ENCODE assay signal across 29 cellular contexts in the genomic region with DNA sequence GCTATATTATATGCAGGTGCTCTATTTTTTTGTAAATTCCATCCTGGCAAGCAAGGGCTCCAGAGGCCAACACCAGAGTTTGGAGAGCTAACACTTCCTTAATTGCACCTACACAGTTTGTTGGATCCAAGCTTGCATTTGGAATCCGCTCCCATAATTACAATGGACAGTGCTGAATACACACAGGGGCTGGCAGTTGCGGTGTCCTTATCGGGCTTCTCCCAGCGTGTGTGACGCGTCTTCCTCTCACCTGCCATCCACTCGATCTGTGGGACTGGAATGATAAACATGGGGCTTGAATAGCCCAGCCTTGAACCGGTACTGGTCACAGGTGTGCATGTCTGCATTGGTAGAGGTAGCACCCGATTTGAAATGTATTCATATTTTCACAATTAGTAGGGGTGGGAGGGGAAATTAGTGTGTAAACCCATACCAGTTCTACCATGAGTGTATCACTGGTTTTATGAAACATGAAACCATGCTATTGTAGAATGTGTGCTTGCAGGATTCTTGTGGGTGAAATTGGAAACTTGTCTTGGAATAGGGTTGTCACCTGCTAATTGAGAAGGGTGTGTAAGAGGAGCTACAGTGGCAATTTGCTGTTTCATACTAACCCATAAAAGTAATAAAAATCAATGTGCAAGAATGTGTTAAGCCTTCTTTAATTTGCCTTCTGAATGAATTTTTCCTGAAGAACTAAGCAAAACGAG.
DNase-seq lines count a peak whose midpoint lies in the region; ATAC-seq, FAIRE-seq and TF ChIP-seq lines count a peak whose summit lies in the region.
"Had no signal": no experiment of that assay in that cellular context is flagged by ENCODE, and none has a peak within 500 bp of the region (broad histone marks: within the 10 kb centered on the region; RNA-seq: fewer than 3 reads in every experiment).

No MANE protein-coding gene starts in this region.

- H3K4me3 ChIP-seq in astrocyte (ENCODE audit: insufficient read depth, low read depth, low read length) (no peak overlapping the region), subcutaneous abdominal adipose tissue (ENCODE audit: low read depth in 1 of 5, low read length in 5 of 5) (no peak overlapping the region)
- H3K4me3 ChIP-seq: A549, cardiac muscle cell, GM23248, right atrium auricular region, smooth muscle cell had no signal

- H3K27me3 ChIP-seq in astrocyte (ENCODE audit: insufficient read depth, low read length), result no peaks in the 10 kb centered on the region
- H3K27me3 ChIP-seq in subcutaneous abdominal adipose tissue (ENCODE audit: control insufficient read depth in 5 of 5, insufficient read depth in 4 of 5, low read length in 5 of 5), result no peaks in the 10 kb centered on the region
- H3K27me3 ChIP-seq: cardiac muscle cell, right atrium auricular region had no signal

- H3K4me1 Mint-ChIP-seq in astrocyte (ENCODE audit: low read depth, unreplicated experiment) (no peaks in the 10 kb centered on the region), immature natural killer cell (no peaks in the 10 kb centered on the region)
- H3K4me1 Mint-ChIP-seq: IgD-negative memory B cell, naive B cell, WTC11 had no signal

- H2AFZ ChIP-seq in astrocyte (ENCODE audit: low read depth, low read length), result no peak overlapping the region
- H2AFZ ChIP-seq: GM23248 had no signal

- H3K27ac ChIP-seq in astrocyte (ENCODE audit: low read depth, low read length) (no peak overlapping the region), subcutaneous abdominal adipose tissue (ENCODE audit: low read depth, low read length) (peak overlapping the region; percentile 12)
- H3K27ac ChIP-seq: A549, cardiac muscle cell, GM23248, right atrium auricular region had no signal

- no peaks in the 10 kb centered on the region for H3K9me3 Mint-ChIP-seq in astrocyte (ENCODE audit: unreplicated experiment)
- no peaks in the 10 kb centered on the region for H3K9me3 Mint-ChIP-seq in immature natural killer cell
- H3K9me3 Mint-ChIP-seq: WTC11 had no signal

- H3K36me3 ChIP-seq in astrocyte (ENCODE audit: insufficient read depth, low read length) (no peaks in the 10 kb centered on the region), subcutaneous abdominal adipose tissue (ENCODE audit: control insufficient read depth in 5 of 5, insufficient read depth in 5 of 5, low read length in 5 of 5) (no peaks in the 10 kb centered on the region)
- H3K36me3 ChIP-seq: cardiac muscle cell, right atrium auricular region had no signal

- H3K36me3 Mint-ChIP-seq in astrocyte (ENCODE audit: low read depth, unreplicated experiment), result no peaks in the 10 kb centered on the region
- no peaks in the 10 kb centered on the region for H3K36me3 Mint-ChIP-seq in immature natural killer cell
- H3K36me3 Mint-ChIP-seq: activated naive CD8-positive, alpha-beta T cell; IgD-negative memory B cell; naive B cell; WTC11 had no signal

- ATAC-seq in HG03442 (IDR thresholded peaks at IDR 0.05; ENCODE audit: unreplicated experiment) (no peak), HG02970 (IDR thresholded peaks at IDR 0.05; ENCODE audit: low FRiP score, unreplicated experiment) (no peak)
- ATAC-seq: A549, left ventricle myocardium superior, WTC11 had no signal

- no peak overlapping the region for H3K27ac Mint-ChIP-seq in astrocyte (ENCODE audit: unreplicated experiment)
- no peak overlapping the region for H3K27ac Mint-ChIP-seq in immature natural killer cell
- H3K27ac Mint-ChIP-seq: activated naive CD8-positive, alpha-beta T cell; IgD-negative memory B cell; naive B cell; WTC11 had no signal

- no peaks in the 10 kb centered on the region for H4K20me1 ChIP-seq in astrocyte (ENCODE audit: insufficient read depth, low read length)

- TF ChIP-seq CTCF in astrocyte (IDR thresholded peaks at IDR 0.05; ENCODE audit: insufficient read depth, low read depth, low read length), result no peak

- no peaks in the 10 kb centered on the region for H3K79me2 ChIP-seq in astrocyte (ENCODE audit: insufficient read depth, low read length)

- DNase-seq in NCI-H2107 treated with DMSO at 0.1 percent for 48 hours (lab: John Stamatoyannopoulos, UW; ENCODE audit: unreplicated experiment) (peak; percentile 77), NCI-H2107 (lab: John Stamatoyannopoulos, UW) (no peak), NCI-H2029 treated with DMSO at 0.1 percent for 48 hours (lab: John Stamatoyannopoulos, UW) (peak; percentile 73), astrocyte (ENCODE audit: low read depth) (peak; percentile 14), immature natural killer cell (no peak)
- DNase-seq: activated CD4-positive, alpha-beta T cell treated with anti-CD3 and anti-CD28 coated beads, Interleukin-2, amount 50 U/mL, for 1 hour; activated effector memory CD4-positive, alpha-beta T cell treated with Interleukin-2 at 50 U/mL for 16 hours; activated T-cell treated with anti-CD3 and anti-CD28 coated beads, Interleukin-2, amount 50 U/mL, for 1 hour; anterior cingulate cortex; Calu3; effector CD8-positive, alpha-beta T cell; GM23248; left ventricle myocardium superior; naive B cell; NK-92 treated with Interleukin-12 subunit alpha and Interleukin-12 subunit beta, amount 100 ng/mL, for 24 hours; posterior cingulate gyrus; stimulated activated naive CD4-positive, alpha-beta T cell had no signal

- H3K9ac ChIP-seq in astrocyte (ENCODE audit: low read length) (no peak overlapping the region), subcutaneous abdominal adipose tissue (ENCODE audit: low read length in 5 of 5) (no peak overlapping the region)
- H3K9ac ChIP-seq: GM23248 had no signal

- no peak overlapping the region for H3K4me2 ChIP-seq in astrocyte (ENCODE audit: low read length)
- H3K4me2 ChIP-seq: A549, smooth muscle cell had no signal

- FAIRE-seq in astrocyte (lab: Jason Lieb, UNC), result no peak
- FAIRE-seq: A549, colon, islet of Langerhans had no signal

- H3K4me3 Mint-ChIP-seq in astrocyte (ENCODE audit: unreplicated experiment) (no peak overlapping the region), immature natural killer cell (no peak overlapping the region)
- H3K4me3 Mint-ChIP-seq: activated naive CD8-positive, alpha-beta T cell; IgD-negative memory B cell; naive B cell; WTC11 had no signal

- H3K9me3 ChIP-seq in astrocyte (ENCODE audit: insufficient read depth, low read depth, low read length), result no peaks in the 10 kb centered on the region
- peaks cover 0 to 6% (median 0%) of the 10 kb centered on the region in 5 donors for H3K9me3 ChIP-seq in subcutaneous abdominal adipose tissue (ENCODE audit: control insufficient read depth in 5 of 5, low read length in 5 of 5)
- H3K9me3 ChIP-seq: right atrium auricular region had no signal

- no peaks in the 10 kb centered on the region for H3K4me1 ChIP-seq in astrocyte (ENCODE audit: insufficient read depth, low read length)
- peaks cover 0 to 48% (median 38%) of the 10 kb centered on the region in 5 donors for H3K4me1 ChIP-seq in subcutaneous abdominal adipose tissue (ENCODE audit: control insufficient read depth in 5 of 5, insufficient read depth in 5 of 5, low read length in 5 of 5)
- H3K4me1 ChIP-seq: A549, right atrium auricular region had no signal

- peaks cover 6% of the 10 kb centered on the region for H3K27me3 Mint-ChIP-seq in astrocyte (ENCODE audit: low read depth, unreplicated experiment)
- no peaks in the 10 kb centered on the region for H3K27me3 Mint-ChIP-seq in immature natural killer cell (ENCODE audit: low read depth in 3 of 3)
- H3K27me3 Mint-ChIP-seq: IgD-negative memory B cell, naive B cell had no signal

Comparison
In these comparisons a context has a peak if more than half of its experiments do, and no peak if none do; other contexts are left out.
1. DNase-seq: peak in NCI-H2107 treated with DMSO at 0.1 percent for 48 hours (single experiment), NCI-H2029 treated with DMSO at 0.1 percent for 48 hours (single experiment) and astrocyte (single experiment); none in NCI-H2107 (single experiment) and immature natural killer cell (0 of 3).